Comparison of ENCODE assay signal across 2 cellular contexts in the genomic region with DNA sequence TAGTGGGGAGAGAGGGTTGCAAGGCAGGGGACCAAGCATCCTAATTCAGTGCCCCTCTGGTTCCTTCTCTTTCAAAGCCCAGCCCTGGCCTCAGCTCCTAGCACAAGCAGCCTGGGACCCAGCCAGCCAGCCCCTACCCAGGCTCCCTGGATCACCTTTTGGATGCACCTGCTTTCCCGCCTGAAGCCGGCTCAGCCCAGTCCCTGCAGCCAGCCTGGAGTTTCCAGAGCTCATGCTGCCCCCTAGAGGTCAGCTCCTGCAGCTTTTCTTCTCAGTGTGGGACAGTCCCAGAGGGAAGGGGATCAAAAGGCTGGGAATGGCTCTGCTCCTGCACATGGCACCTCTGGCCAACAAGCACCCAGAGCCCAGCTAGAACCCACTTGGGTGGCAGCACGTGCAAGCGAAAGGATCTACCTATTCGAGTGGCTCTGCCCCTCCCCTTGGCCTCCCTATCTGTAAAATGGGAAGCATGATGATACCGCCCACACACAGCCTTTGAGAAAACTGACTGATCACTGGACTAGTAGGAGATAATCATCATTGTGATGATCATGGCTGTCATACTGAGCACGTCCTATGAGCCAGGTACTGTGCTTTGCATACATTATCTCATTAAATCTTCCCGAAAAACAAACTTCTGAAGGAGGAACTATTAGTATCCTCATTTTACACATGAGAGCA.
TF ChIP-seq lines count a peak whose summit lies in the region.

No MANE protein-coding gene starts in this region.

TF ChIP-seq in SK-N-SH treated with all-trans-retinoic acid at 6 μM for 48 hours, 23 proteins besides CTCF, POLR2A, EP300 and RAD21 (continued from another document):
- TF ChIP-seq, protein P1, sequence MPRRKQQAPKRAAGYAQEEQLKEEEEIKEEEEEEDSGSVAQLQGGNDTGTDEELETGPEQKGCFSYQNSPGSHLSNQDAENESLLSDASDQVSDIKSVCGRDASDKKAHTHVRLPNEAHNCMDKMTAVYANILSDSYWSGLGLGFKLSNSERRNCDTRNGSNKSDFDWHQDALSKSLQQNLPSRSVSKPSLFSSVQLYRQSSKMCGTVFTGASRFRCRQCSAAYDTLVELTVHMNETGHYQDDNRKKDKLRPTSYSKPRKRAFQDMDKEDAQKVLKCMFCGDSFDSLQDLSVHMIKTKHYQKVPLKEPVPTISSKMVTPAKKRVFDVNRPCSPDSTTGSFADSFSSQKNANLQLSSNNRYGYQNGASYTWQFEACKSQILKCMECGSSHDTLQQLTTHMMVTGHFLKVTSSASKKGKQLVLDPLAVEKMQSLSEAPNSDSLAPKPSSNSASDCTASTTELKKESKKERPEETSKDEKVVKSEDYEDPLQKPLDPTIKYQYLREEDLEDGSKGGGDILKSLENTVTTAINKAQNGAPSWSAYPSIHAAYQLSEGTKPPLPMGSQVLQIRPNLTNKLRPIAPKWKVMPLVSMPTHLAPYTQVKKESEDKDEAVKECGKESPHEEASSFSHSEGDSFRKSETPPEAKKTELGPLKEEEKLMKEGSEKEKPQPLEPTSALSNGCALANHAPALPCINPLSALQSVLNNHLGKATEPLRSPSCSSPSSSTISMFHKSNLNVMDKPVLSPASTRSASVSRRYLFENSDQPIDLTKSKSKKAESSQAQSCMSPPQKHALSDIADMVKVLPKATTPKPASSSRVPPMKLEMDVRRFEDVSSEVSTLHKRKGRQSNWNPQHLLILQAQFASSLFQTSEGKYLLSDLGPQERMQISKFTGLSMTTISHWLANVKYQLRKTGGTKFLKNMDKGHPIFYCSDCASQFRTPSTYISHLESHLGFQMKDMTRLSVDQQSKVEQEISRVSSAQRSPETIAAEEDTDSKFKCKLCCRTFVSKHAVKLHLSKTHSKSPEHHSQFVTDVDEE (CRISPR knock-in tag; IDR thresholded peaks at IDR 0.05), result no peak
- TF ChIP-seq, protein P2, sequence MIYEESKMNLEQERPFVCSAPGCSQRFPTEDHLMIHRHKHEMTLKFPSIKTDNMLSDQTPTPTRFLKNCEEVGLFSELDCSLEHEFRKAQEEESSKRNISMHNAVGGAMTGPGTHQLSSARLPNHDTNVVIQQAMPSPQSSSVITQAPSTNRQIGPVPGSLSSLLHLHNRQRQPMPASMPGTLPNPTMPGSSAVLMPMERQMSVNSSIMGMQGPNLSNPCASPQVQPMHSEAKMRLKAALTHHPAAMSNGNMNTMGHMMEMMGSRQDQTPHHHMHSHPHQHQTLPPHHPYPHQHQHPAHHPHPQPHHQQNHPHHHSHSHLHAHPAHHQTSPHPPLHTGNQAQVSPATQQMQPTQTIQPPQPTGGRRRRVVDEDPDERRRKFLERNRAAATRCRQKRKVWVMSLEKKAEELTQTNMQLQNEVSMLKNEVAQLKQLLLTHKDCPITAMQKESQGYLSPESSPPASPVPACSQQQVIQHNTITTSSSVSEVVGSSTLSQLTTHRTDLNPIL (CRISPR knock-in tag; IDR thresholded peaks at IDR 0.05; ENCODE audit: low read depth), result no peak
- TF ChIP-seq OSR1 (CRISPR knock-in tag; IDR thresholded peaks at IDR 0.05), result no peak
- no peak for TF ChIP-seq ZFP3 (CRISPR knock-in tag; IDR thresholded peaks at IDR 0.05)
- TF ChIP-seq, protein P3, sequence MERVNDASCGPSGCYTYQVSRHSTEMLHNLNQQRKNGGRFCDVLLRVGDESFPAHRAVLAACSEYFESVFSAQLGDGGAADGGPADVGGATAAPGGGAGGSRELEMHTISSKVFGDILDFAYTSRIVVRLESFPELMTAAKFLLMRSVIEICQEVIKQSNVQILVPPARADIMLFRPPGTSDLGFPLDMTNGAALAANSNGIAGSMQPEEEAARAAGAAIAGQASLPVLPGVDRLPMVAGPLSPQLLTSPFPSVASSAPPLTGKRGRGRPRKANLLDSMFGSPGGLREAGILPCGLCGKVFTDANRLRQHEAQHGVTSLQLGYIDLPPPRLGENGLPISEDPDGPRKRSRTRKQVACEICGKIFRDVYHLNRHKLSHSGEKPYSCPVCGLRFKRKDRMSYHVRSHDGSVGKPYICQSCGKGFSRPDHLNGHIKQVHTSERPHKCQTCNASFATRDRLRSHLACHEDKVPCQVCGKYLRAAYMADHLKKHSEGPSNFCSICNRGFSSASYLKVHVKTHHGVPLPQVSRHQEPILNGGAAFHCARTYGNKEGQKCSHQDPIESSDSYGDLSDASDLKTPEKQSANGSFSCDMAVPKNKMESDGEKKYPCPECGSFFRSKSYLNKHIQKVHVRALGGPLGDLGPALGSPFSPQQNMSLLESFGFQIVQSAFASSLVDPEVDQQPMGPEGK (CRISPR knock-in tag; IDR thresholded peaks at IDR 0.05; ENCODE audit: borderline replicate concordance), result no peak
- no peak for TF ChIP-seq SNAI2 (CRISPR knock-in tag; IDR thresholded peaks at IDR 0.05)
- no peak for TF ChIP-seq ARNTL (CRISPR knock-in tag; IDR thresholded peaks at IDR 0.05; ENCODE audit: borderline replicate concordance, low read depth)
- TF ChIP-seq RARB (CRISPR knock-in tag; IDR thresholded peaks at IDR 0.05), result no peak
- no peak for TF ChIP-seq TCF4 (CRISPR knock-in tag; IDR thresholded peaks at IDR 0.05; ENCODE audit: borderline replicate concordance)

TF ChIP-seq in K562, 482 proteins besides CTCF, POLR2A, EP300 and RAD21 (continued from another document and continues in another):
- TF ChIP-seq SREBF2 (CRISPR knock-in tag; IDR thresholded peaks at IDR 0.05) (no peak), SMC3 (conservative IDR thresholded peaks at IDR 0.05; ENCODE audit: insufficient read depth, low read depth, low read length) (peak; percentile 79), HDAC1 (IDR thresholded peaks at IDR 0.05) (no peak), HNRNPUL1 (IDR thresholded peaks at IDR 0.05; ENCODE audit: low read length) (no peak), ZFP30 (CRISPR knock-in tag; IDR thresholded peaks at IDR 0.05; ENCODE audit: borderline replicate concordance) (no peak), ZZZ3 (IDR thresholded peaks at IDR 0.05) (no peak), GTF2F1 (IDR thresholded peaks at IDR 0.05; ENCODE audit: low read depth, low read length) (no peak), NONO (IDR thresholded peaks at IDR 0.05; ENCODE audit: low read depth in 2 of 2, low read length in 1 of 2) (no peak), KLF16 (IDR thresholded peaks at IDR 0.05) (peak; percentile 87), HMG20B (CRISPR knock-in tag; IDR thresholded peaks at IDR 0.05) (no peak), GABPA (tag; conservative IDR thresholded peaks at IDR 0.05; ENCODE audit: low read depth) (no peak), EGR1 (conservative IDR thresholded peaks at IDR 0.05) (peak; percentile 72), RBBP5 (IDR thresholded peaks at IDR 0.05; ENCODE audit: borderline replicate concordance, insufficient read depth, low read length, poor library complexity, severe bottlenecking) (no peak), BRF1 (IDR thresholded peaks at IDR 0.05; ENCODE audit: borderline replicate concordance, extremely low read depth, insufficient read length) (no peak), HNRNPK (IDR thresholded peaks at IDR 0.05; ENCODE audit: low read depth, low read length, poor library complexity, severe bottlenecking) (no peak), TGIF2 (CRISPR knock-in tag; IDR thresholded peaks at IDR 0.05) (no peak), HSF4 (CRISPR knock-in tag; IDR thresholded peaks at IDR 0.05; ENCODE audit: borderline replicate concordance) (no peak), ZNF24 (IDR thresholded peaks at IDR 0.05) (no peak), MIER1 (IDR thresholded peaks at IDR 0.05; ENCODE audit: low read depth) (no peak), TCF7 (IDR thresholded peaks at IDR 0.05; ENCODE audit: borderline replicate concordance) (0 out of 2 replicates have a peak, but pooled peaks have one; percentile 24), KLF10 (CRISPR knock-in tag; IDR thresholded peaks at IDR 0.05) (no peak), SMAD1 (IDR thresholded peaks at IDR 0.05; ENCODE audit: low read depth, low read length, partially characterized antibody) (no peak), TCFL5 (CRISPR knock-in tag; conservative IDR thresholded peaks at IDR 0.05) (no peak)
- TF ChIP-seq, protein P4, sequence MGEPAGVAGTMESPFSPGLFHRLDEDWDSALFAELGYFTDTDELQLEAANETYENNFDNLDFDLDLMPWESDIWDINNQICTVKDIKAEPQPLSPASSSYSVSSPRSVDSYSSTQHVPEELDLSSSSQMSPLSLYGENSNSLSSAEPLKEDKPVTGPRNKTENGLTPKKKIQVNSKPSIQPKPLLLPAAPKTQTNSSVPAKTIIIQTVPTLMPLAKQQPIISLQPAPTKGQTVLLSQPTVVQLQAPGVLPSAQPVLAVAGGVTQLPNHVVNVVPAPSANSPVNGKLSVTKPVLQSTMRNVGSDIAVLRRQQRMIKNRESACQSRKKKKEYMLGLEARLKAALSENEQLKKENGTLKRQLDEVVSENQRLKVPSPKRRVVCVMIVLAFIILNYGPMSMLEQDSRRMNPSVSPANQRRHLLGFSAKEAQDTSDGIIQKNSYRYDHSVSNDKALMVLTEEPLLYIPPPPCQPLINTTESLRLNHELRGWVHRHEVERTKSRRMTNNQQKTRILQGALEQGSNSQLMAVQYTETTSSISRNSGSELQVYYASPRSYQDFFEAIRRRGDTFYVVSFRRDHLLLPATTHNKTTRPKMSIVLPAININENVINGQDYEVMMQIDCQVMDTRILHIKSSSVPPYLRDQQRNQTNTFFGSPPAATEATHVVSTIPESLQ (CRISPR knock-in tag; IDR thresholded peaks at IDR 0.05), result no peak
- TF ChIP-seq, protein P5, sequence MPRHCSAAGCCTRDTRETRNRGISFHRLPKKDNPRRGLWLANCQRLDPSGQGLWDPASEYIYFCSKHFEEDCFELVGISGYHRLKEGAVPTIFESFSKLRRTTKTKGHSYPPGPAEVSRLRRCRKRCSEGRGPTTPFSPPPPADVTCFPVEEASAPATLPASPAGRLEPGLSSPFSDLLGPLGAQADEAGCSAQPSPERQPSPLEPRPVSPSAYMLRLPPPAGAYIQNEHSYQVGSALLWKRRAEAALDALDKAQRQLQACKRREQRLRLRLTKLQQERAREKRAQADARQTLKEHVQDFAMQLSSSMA (CRISPR knock-in tag; IDR thresholded peaks at IDR 0.05), result no peak
- TF ChIP-seq, protein P6, sequence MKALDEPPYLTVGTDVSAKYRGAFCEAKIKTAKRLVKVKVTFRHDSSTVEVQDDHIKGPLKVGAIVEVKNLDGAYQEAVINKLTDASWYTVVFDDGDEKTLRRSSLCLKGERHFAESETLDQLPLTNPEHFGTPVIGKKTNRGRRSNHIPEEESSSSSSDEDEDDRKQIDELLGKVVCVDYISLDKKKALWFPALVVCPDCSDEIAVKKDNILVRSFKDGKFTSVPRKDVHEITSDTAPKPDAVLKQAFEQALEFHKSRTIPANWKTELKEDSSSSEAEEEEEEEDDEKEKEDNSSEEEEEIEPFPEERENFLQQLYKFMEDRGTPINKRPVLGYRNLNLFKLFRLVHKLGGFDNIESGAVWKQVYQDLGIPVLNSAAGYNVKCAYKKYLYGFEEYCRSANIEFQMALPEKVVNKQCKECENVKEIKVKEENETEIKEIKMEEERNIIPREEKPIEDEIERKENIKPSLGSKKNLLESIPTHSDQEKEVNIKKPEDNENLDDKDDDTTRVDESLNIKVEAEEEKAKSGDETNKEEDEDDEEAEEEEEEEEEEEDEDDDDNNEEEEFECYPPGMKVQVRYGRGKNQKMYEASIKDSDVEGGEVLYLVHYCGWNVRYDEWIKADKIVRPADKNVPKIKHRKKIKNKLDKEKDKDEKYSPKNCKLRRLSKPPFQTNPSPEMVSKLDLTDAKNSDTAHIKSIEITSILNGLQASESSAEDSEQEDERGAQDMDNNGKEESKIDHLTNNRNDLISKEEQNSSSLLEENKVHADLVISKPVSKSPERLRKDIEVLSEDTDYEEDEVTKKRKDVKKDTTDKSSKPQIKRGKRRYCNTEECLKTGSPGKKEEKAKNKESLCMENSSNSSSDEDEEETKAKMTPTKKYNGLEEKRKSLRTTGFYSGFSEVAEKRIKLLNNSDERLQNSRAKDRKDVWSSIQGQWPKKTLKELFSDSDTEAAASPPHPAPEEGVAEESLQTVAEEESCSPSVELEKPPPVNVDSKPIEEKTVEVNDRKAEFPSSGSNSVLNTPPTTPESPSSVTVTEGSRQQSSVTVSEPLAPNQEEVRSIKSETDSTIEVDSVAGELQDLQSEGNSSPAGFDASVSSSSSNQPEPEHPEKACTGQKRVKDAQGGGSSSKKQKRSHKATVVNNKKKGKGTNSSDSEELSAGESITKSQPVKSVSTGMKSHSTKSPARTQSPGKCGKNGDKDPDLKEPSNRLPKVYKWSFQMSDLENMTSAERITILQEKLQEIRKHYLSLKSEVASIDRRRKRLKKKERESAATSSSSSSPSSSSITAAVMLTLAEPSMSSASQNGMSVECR (CRISPR knock-in tag; IDR thresholded peaks at IDR 0.05), result peak; percentile 36; the same call in 1 of the 2 replicates
- TF ChIP-seq, protein P7, sequence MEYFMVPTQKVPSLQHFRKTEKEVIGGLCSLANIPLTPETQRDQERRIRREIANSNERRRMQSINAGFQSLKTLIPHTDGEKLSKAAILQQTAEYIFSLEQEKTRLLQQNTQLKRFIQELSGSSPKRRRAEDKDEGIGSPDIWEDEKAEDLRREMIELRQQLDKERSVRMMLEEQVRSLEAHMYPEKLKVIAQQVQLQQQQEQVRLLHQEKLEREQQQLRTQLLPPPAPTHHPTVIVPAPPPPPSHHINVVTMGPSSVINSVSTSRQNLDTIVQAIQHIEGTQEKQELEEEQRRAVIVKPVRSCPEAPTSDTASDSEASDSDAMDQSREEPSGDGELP (CRISPR knock-in tag; IDR thresholded peaks at IDR 0.05; ENCODE audit: borderline replicate concordance), result 0 out of 2 replicates have a peak, but pooled peaks have one; percentile 25
- TF ChIP-seq, protein P8, sequence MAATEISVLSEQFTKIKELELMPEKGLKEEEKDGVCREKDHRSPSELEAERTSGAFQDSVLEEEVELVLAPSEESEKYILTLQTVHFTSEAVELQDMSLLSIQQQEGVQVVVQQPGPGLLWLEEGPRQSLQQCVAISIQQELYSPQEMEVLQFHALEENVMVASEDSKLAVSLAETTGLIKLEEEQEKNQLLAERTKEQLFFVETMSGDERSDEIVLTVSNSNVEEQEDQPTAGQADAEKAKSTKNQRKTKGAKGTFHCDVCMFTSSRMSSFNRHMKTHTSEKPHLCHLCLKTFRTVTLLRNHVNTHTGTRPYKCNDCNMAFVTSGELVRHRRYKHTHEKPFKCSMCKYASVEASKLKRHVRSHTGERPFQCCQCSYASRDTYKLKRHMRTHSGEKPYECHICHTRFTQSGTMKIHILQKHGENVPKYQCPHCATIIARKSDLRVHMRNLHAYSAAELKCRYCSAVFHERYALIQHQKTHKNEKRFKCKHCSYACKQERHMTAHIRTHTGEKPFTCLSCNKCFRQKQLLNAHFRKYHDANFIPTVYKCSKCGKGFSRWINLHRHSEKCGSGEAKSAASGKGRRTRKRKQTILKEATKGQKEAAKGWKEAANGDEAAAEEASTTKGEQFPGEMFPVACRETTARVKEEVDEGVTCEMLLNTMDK (IDR thresholded peaks at IDR 0.05; ENCODE audit: borderline replicate concordance, insufficient read depth, low read depth, low read length, poor library complexity, severe bottlenecking), result peak; percentile 60
- TF ChIP-seq, protein P9, sequence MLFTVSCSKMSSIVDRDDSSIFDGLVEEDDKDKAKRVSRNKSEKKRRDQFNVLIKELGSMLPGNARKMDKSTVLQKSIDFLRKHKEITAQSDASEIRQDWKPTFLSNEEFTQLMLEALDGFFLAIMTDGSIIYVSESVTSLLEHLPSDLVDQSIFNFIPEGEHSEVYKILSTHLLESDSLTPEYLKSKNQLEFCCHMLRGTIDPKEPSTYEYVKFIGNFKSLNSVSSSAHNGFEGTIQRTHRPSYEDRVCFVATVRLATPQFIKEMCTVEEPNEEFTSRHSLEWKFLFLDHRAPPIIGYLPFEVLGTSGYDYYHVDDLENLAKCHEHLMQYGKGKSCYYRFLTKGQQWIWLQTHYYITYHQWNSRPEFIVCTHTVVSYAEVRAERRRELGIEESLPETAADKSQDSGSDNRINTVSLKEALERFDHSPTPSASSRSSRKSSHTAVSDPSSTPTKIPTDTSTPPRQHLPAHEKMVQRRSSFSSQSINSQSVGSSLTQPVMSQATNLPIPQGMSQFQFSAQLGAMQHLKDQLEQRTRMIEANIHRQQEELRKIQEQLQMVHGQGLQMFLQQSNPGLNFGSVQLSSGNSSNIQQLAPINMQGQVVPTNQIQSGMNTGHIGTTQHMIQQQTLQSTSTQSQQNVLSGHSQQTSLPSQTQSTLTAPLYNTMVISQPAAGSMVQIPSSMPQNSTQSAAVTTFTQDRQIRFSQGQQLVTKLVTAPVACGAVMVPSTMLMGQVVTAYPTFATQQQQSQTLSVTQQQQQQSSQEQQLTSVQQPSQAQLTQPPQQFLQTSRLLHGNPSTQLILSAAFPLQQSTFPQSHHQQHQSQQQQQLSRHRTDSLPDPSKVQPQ (CRISPR knock-in tag; IDR thresholded peaks at IDR 0.05; ENCODE audit: borderline replicate concordance), result no peak
